ENCODE assay signal across 13 cellular contexts in genomic region chr9:130933114-130934046, GRCh38. TPM values are rescaled to one million over a fixed set of nuclear protein-coding genes. Genes with fewer than 3 reads are reported as not detected.
A peak's percentile ranks its signal among the peaks of the same experiment; 100 is the strongest.
DNase-seq lines count a peak whose midpoint lies in the region; ATAC-seq, FAIRE-seq and TF ChIP-seq lines count a peak whose summit lies in the region.
"Had no signal": no experiment of that assay in that cellular context is flagged by ENCODE, and none has a peak within 500 bp of the region (broad histone marks: within the 10 kb centered on the region; RNA-seq: fewer than 3 reads in every experiment).

No MANE protein-coding gene starts in this region.

- no peak overlapping the region for H2BK12ac ChIP-seq in H9 (ENCODE audit: insufficient read length, low read depth, low read length)

- H4K5ac ChIP-seq in H9 (ENCODE audit: insufficient read length, low read depth, low read length) = no peak overlapping the region

- H3K36me3 Mint-ChIP-seq in CD4-positive, alpha-beta T cell (ENCODE audit: low read depth) = no peaks in the 10 kb centered on the region
- H3K36me3 Mint-ChIP-seq in H9 (ENCODE audit: insufficient read depth in 1 of 3, low read depth in 3 of 3) = 0 out of 7 replicates have a peak, but pooled peaks cover 0 to 1% (median 0%) of the 10 kb centered on the region in 3 experiments
- H3K36me3 Mint-ChIP-seq: CD4-positive, CD25-positive, alpha-beta regulatory T cell had no signal

- TF ChIP-seq CTCF in AG09309 (IDR thresholded peaks at IDR 0.05; ENCODE audit: control insufficient read depth, insufficient read depth, low read depth, low read length, missing control alignments) (no peak), bronchial epithelial cell (IDR thresholded peaks at IDR 0.05; ENCODE audit: insufficient read depth, low read length, severe bottlenecking) (no peak), H9 (conservative IDR thresholded peaks at IDR 0.05) (no peak)
- TF ChIP-seq CTCF in CD4-positive, alpha-beta T cell (IDR thresholded peaks at IDR 0.05) = no peak

- H2BK15ac ChIP-seq in H9 (ENCODE audit: low read depth, low read length) = no peak overlapping the region

- WGBS in HUES64 = 48% methylated on average over 21 of the region's 26 CpGs
- WGBS in H9 (ENCODE audit: extremely low coverage, insufficient read length, low lambda C conversion rate) = no CpG with 5 or more reads among the region's 26 CpGs

- H2AK5ac ChIP-seq in H9 (ENCODE audit: insufficient read length, low read length) = no peak overlapping the region

- POLR2A ChIA-PET in CD4-positive, alpha-beta T cell (lab: Charles Lee) = no interaction called here

- peaks cover 64% of the 10 kb centered on the region for H3K27me3 Mint-ChIP-seq in CD4-positive, alpha-beta T cell
- peaks cover 24% of the 10 kb centered on the region for H3K27me3 Mint-ChIP-seq in H9 (ENCODE audit: low read depth)

- H3T11ph ChIP-seq in H9 (ENCODE audit: low read length) = no peak overlapping the region

- H4K91ac ChIP-seq in H9 (ENCODE audit: insufficient read length, low read depth, low read length) = no peak overlapping the region

- H3K9ac ChIP-seq in HUES64 (ENCODE audit: low read depth, low read length) = no peak overlapping the region
- no peak overlapping the region for H3K9ac ChIP-seq in iPS-20b (ENCODE audit: low read depth, low read length)
- no peak overlapping the region for H3K9ac ChIP-seq in H9 (ENCODE audit: extremely low read depth, insufficient read length, low read length)
- H3K9ac ChIP-seq: parathyroid adenoma had no signal

- H3K27ac Mint-ChIP-seq in CD4-positive, alpha-beta T cell = no peak overlapping the region
- no peak overlapping the region; a peak in 1 of 7 replicates for H3K27ac Mint-ChIP-seq in H9

- H3K23ac ChIP-seq in H9 (ENCODE audit: insufficient read length, low read depth, low read length) = no peak overlapping the region

- H2BK5ac ChIP-seq in H9 (ENCODE audit: insufficient read length, low read length) = no peak overlapping the region

- H3K4me2 ChIP-seq in H9 (ENCODE audit: insufficient read depth, insufficient read length, low read length) = no peak overlapping the region

- FAIRE-seq in bronchial epithelial cell (lab: Jason Lieb, UNC) (no peak), frontal cortex (lab: Jason Lieb, UNC) (no peak)

- H3K79me2 ChIP-seq in H9 (ENCODE audit: insufficient read depth, low read length) = no peaks in the 10 kb centered on the region
- H3K79me2 ChIP-seq: parathyroid adenoma had no signal

- no peak for ATAC-seq in CD4-positive, alpha-beta T cell (ENCODE audit: poor library complexity)

- no peak overlapping the region for H2AFZ ChIP-seq in H9 (ENCODE audit: low read length)
- H2AFZ ChIP-seq: parathyroid adenoma had no signal

- CTCF ChIA-PET in CD4-positive, alpha-beta T cell (lab: Charles Lee) = no interaction called here

- no peak overlapping the region for H3K18ac ChIP-seq in H9 (ENCODE audit: insufficient read length, low read depth, low read length)

- intact Hi-C loops in CD4-positive, alpha-beta T cell (cut with DNase I, micrococcal nuclease) = no loop called here

- no peak overlapping the region for H3K14ac ChIP-seq in H9 (ENCODE audit: insufficient read depth, low read length)

- H3K27ac ChIP-seq in HUES64 (ENCODE audit: low read depth, low read length) = no peak overlapping the region
- H3K27ac ChIP-seq in iPS-20b (ENCODE audit: low read length) = no peak overlapping the region
- no peak overlapping the region for H3K27ac ChIP-seq in CD4-positive, alpha-beta T cell (ENCODE audit: low read depth, low read length)
- H3K27ac ChIP-seq in H9 (ENCODE audit: insufficient read length, low read depth, low read length) = no peak overlapping the region
- H3K27ac ChIP-seq: parathyroid adenoma had no signal

- H2BK20ac ChIP-seq in H9 (ENCODE audit: low read depth, low read length, poor library complexity, severe bottlenecking) = no peak overlapping the region

- no peaks in the 10 kb centered on the region for H3K36me3 ChIP-seq in HUES64 (ENCODE audit: insufficient read depth, low read length)
- no peaks in the 10 kb centered on the region for H3K36me3 ChIP-seq in bronchial epithelial cell (ENCODE audit: control insufficient read depth, insufficient read depth, low read length)
- H3K36me3 ChIP-seq in iPS-20b (ENCODE audit: insufficient read depth, low read depth, low read length) = no peaks in the 10 kb centered on the region

- H4K8ac ChIP-seq in H9 (replicated peaks; ENCODE audit: insufficient read length, low read depth, low read length) = no peak overlapping the region

- H3K4me1 Mint-ChIP-seq in CD4-positive, alpha-beta T cell (ENCODE audit: low read depth) = no peaks in the 10 kb centered on the region
- peaks cover 44 to 54% of the 10 kb centered on the region in 2 experiments for H3K4me1 Mint-ChIP-seq in H9

- DNase-seq in AG09309 (ENCODE audit: low read depth) = peak; percentile 28
- peak; percentile 42 for DNase-seq in bronchial epithelial cell (ENCODE audit: low read depth)
- DNase-seq in NCI-H2029 treated with DMSO at 0.1 percent for 48 hours (lab: John Stamatoyannopoulos, UW) = no peak
- no peak for DNase-seq in frontal cortex (ENCODE audit: low spot score in 2 of 2)
- no peak for DNase-seq in CD4-positive, alpha-beta T cell
- no peak for DNase-seq in H9
- DNase-seq: amniotic stem cell; CD4-positive, CD25-positive, alpha-beta regulatory T cell; NCI-H1417 had no signal

- H4K20me1 ChIP-seq in H9 (ENCODE audit: control insufficient read depth, insufficient read depth, insufficient read length) = no peaks in the 10 kb centered on the region

- no peaks in the 10 kb centered on the region for H3K9me3 Mint-ChIP-seq in CD4-positive, alpha-beta T cell
- H3K9me3 Mint-ChIP-seq in H9 = no peaks in the 10 kb centered on the region; a peak in 1 of 5 replicates

- peaks cover 5% of the 10 kb centered on the region for H3K23me2 ChIP-seq in H9 (ENCODE audit: insufficient read length, low read depth, low read length, poor library complexity, severe bottlenecking)

- H3K4me3 ChIP-seq in AG09309 (ENCODE audit: control insufficient read depth, low read depth, low read length) (no peak overlapping the region; the same call in 1 of the 2 replicates), HUES64 (ENCODE audit: low read length) (0 out of 2 replicates have a peak overlapping the region, but pooled peaks have one; percentile 1), bronchial epithelial cell (ENCODE audit: low read depth, low read length) (no peak overlapping the region), iPS-20b (ENCODE audit: low read length) (peak overlapping the region; percentile 25; the same call in 1 of the 2 replicates)

- H2BK120ac ChIP-seq in H9 (ENCODE audit: low read depth, low read length, poor library complexity, severe bottlenecking) = no peak overlapping the region

- peaks cover 20% of the 10 kb centered on the region for H3K27me3 ChIP-seq in HUES64 (ENCODE audit: insufficient read depth, low read length)
- H3K27me3 ChIP-seq in bronchial epithelial cell (ENCODE audit: control insufficient read depth, insufficient read depth, low read length) = peaks cover 7% of the 10 kb centered on the region
- peaks cover 18% of the 10 kb centered on the region for H3K27me3 ChIP-seq in iPS-20b (ENCODE audit: insufficient read depth, low read length)
- H3K27me3 ChIP-seq in CD4-positive, alpha-beta T cell (ENCODE audit: control insufficient read depth, insufficient read depth, low read length) = peaks cover 60% of the 10 kb centered on the region
- peaks cover 6% of the 10 kb centered on the region; the same call in 1 of the 2 replicates for H3K27me3 ChIP-seq in H9 (ENCODE audit: insufficient read depth, low read length)

- H3K4ac ChIP-seq in H9 (ENCODE audit: low read depth, low read length) = no peak overlapping the region

- no peak overlapping the region for H3K4me3 Mint-ChIP-seq in CD4-positive, alpha-beta T cell
- peak overlapping the region in 1 of 2 experiments; percentile 56; a peak in 1 of 5 replicates for H3K4me3 Mint-ChIP-seq in H9
- H3K4me3 Mint-ChIP-seq: CD4-positive, CD25-positive, alpha-beta regulatory T cell had no signal

- peaks cover 23% of the 10 kb centered on the region for H3K4me1 ChIP-seq in HUES64 (ENCODE audit: insufficient read depth, low read length)
- peaks cover 19% of the 10 kb centered on the region; the same call in 1 of the 2 replicates for H3K4me1 ChIP-seq in iPS-20b (ENCODE audit: insufficient read depth, low read length)
- peaks cover 2% of the 10 kb centered on the region; the same call in 1 of the 2 replicates for H3K4me1 ChIP-seq in H9 (ENCODE audit: insufficient read depth, low read length)

- H3K9me3 ChIP-seq in HUES64 (ENCODE audit: insufficient read depth, low read depth, low read length) (no peaks in the 10 kb centered on the region), iPS-20b (ENCODE audit: insufficient read depth, low read depth, low read length) (no peaks in the 10 kb centered on the region), H9 (ENCODE audit: control insufficient read depth, low read depth, low read length) (no peaks in the 10 kb centered on the region)
- no peaks in the 10 kb centered on the region for H3K9me3 ChIP-seq in CD4-positive, alpha-beta T cell (ENCODE audit: control insufficient read depth, low read length)

- H3K56ac ChIP-seq in H9 (ENCODE audit: insufficient read length, low read depth, low read length) = no peak overlapping the region

- H3K79me1 ChIP-seq in H9 (ENCODE audit: insufficient read depth, low read depth, low read length, poor library complexity, severe bottlenecking) = no peaks in the 10 kb centered on the region

RNA-seq across cellular contexts. Expression of gene FIBCD1, which starts 5.7 kb away (rescaled TPM):
- 3.4 TPM for polyA plus RNA-seq in HUES64 (2013, experiment 1 of 2)
- polyA plus RNA-seq in HUES64 (2013, experiment 2 of 2) = 6.0 TPM
- total RNA-seq in bronchial epithelial cell (0.26 and 0.51 TPM in 2 replicates), frontal cortex (0.82 TPM), H9 (2021) (6.2 and 7.1 TPM in 2 replicates)
- not detected for total RNA-seq in CD4-positive, alpha-beta T cell
- total RNA-seq: CD4-positive, CD25-positive, alpha-beta regulatory T cell; T-helper 2 cell treated with Interferon-gamma antibody and Interleukin-4, amounts not matched to agents 100 ng/mL and 5 ng/mL, for 36 hours had no signal
- polyA plus RNA-seq: CD4-positive, CD25-positive, alpha-beta regulatory T cell had no signal

RNA-seq across cellular contexts. Expression of gene QRFP, which starts 36.8 kb away (rescaled TPM):
- not detected for polyA plus RNA-seq in HUES64 (2013, experiment 1 of 2)
- not detected for polyA plus RNA-seq in HUES64 (2013, experiment 2 of 2)
- total RNA-seq in bronchial epithelial cell (not detected in 2 replicates), frontal cortex (under 0.01 TPM), H9 (2021) (not detected in 2 replicates)
- total RNA-seq in CD4-positive, alpha-beta T cell = not detected
- total RNA-seq: CD4-positive, CD25-positive, alpha-beta regulatory T cell; T-helper 2 cell treated with Interferon-gamma antibody and Interleukin-4, amounts not matched to agents 100 ng/mL and 5 ng/mL, for 36 hours had no signal
- polyA plus RNA-seq: CD4-positive, CD25-positive, alpha-beta regulatory T cell had no signal

Comparison
In these comparisons a context has a peak if more than half of its experiments do, and no peak if none do; other contexts are left out.
1. DNase-seq: peak in AG09309 (single experiment) and bronchial epithelial cell (single experiment); none in NCI-H2029 treated with DMSO at 0.1 percent for 48 hours (single experiment), frontal cortex (0 of 2), CD4-positive, alpha-beta T cell (0 of 10) and H9 (single experiment).
2. H3K4me3 ChIP-seq: peak in HUES64 (single experiment) and iPS-20b (single experiment); none in AG09309 (single experiment) and bronchial epithelial cell (single experiment).